Comparison of ENCODE assay signal across 8 cellular contexts in the genomic region with DNA sequence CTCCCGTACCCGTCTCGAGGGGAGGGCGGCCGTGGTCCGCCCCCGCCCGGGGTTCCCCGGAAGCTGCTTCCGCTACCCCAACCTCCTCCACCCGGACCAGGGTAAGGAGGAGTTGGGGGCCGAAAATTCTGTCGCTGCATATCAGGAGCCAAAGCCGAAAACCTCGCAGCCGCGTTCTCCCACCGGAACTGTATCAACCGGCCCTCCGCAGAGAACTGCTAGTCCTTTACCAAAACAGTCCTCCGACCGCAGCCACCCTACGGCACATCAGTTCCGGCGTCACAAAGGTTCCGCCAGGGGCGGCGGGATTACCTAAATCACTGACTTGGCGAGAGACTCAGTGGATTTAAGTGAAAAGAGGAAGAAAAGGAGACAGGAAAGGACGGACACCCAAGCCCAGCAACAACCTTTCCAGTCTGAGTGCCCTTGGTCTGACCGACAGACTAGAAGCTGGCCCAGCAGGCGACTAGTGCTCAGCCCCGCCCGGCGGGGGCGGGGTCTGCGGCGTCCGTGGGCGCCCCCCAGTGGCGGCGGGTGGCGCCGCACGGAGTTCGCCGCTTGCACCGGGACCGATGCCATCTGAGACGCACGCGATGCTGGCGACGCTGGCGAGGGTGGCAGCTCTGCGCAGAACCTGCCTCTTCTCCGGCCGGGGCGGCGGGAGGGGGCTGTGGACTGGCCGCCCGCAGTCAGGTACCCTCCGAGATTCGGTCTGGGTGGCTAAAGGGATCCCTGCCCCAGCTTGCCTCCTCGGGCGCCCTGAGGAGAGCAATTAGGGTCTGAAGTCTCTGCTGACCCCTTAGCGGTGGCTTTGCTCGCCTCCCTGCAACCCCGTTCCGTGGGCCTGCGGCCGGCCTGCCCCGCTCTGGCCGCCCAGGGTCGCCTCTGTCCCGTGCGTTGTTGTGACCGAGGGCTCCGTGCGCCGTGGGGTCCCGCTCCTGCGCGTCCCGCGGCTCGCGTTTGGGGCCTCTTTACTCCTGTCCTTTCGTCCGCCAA. TPM values are rescaled to one million over a fixed set of nuclear protein-coding genes. Genes with fewer than 3 reads are reported as not detected.
A peak's percentile ranks its signal among the peaks of the same experiment; 100 is the strongest.
DNase-seq lines count a peak whose midpoint lies in the region; ATAC-seq and TF ChIP-seq lines count a peak whose summit lies in the region.

A gene (minus strand): TSS at position 195 of the 996 bp plus-strand sequence. CDS start 55 bp downstream, at position 140.
A gene (plus strand): TSS at position 578 of the 996 bp plus-strand sequence.

- peaks cover 20% of the 10 kb centered on the region for H3K36me3 Mint-ChIP-seq in activated T-helper 17 cell treated with anti-CD3 and anti-CD28 coated beads, Interleukin-2, amount 50 U/mL, for 72 hours (ENCODE audit: low read depth)
- no peaks in the 10 kb centered on the region for H3K36me3 Mint-ChIP-seq in natural killer cell

- no peaks in the 10 kb centered on the region for H3K36me3 ChIP-seq in GM23248 (ENCODE audit: low read depth)
- H3K36me3 ChIP-seq in Karpas-422 (ENCODE audit: insufficient read depth, low read length) = peaks cover 15% of the 10 kb centered on the region; the same call in 1 of the 2 replicates

- H3K27ac ChIP-seq in GM23248 (peak within 1 kb of the TSS; percentile 81), Karpas-422 (ENCODE audit: low read length) (peak within 1 kb of the TSS; percentile 86)

- H3F3A ChIP-seq in GM23248 (ENCODE audit: insufficient read depth) = no peaks in the 10 kb centered on the region

- no peaks in the 10 kb centered on the region for H3K27me3 ChIP-seq in GM23248 (replicated peaks; ENCODE audit: insufficient read depth)
- H3K27me3 ChIP-seq in Karpas-422 (ENCODE audit: low read length) = no peaks in the 10 kb centered on the region

- TF ChIP-seq CTCF in natural killer cell (IDR thresholded peaks at IDR 0.05) = peak; percentile 94

- no peaks in the 10 kb centered on the region for H3K27me3 Mint-ChIP-seq in activated T-helper 17 cell treated with anti-CD3 and anti-CD28 coated beads, Interleukin-2, amount 50 U/mL, for 72 hours
- H3K27me3 Mint-ChIP-seq in natural killer cell (ENCODE audit: low read depth in 2 of 2) = peaks cover 13 to 15% of the 10 kb centered on the region in 2 donors

- peaks cover 13% of the 10 kb centered on the region for H3K4me1 Mint-ChIP-seq in activated T-helper 17 cell treated with anti-CD3 and anti-CD28 coated beads, Interleukin-2, amount 50 U/mL, for 72 hours
- peaks cover 22 to 23% of the 10 kb centered on the region in 2 donors for H3K4me1 Mint-ChIP-seq in natural killer cell

- H3K4me1 ChIP-seq in GM23248 (ENCODE audit: insufficient read depth) = peaks cover 14% of the 10 kb centered on the region
- H3K4me1 ChIP-seq in Karpas-422 (ENCODE audit: low read length) = peaks cover 18% of the 10 kb centered on the region

- intact Hi-C loops in natural killer cell (cut with micrococcal nuclease) = loop anchor here (1.0 kb wide), 3 partner anchors 185 to 401 kb away; no protein-coding TSS in a partner anchor

- WGBS in GM23248 (ENCODE audit: low coverage in 1 of 2, low lambda C conversion rate in 2 of 2, missing lambda C conversion rate in 2 of 2), 2 experiments = 1% methylated on average over 81 to 87 of the region's 90 CpGs

- H3K4me3 Mint-ChIP-seq in activated T-helper 17 cell treated with anti-CD3 and anti-CD28 coated beads, Interleukin-2, amount 50 U/mL, for 72 hours = peak within 1 kb of the TSS; percentile 86
- H3K4me3 Mint-ChIP-seq in natural killer cell = peak within 1 kb of the TSS; percentile 93

- no peaks in the 10 kb centered on the region for H3K9me2 ChIP-seq in GM23248 (ENCODE audit: insufficient read depth)
- no peaks in the 10 kb centered on the region for H3K9me2 ChIP-seq in Karpas-422 (replicated peaks; ENCODE audit: insufficient read depth, low read length)

- peak within 1 kb of the TSS; percentile 97 for H3K4me3 ChIP-seq in GM23248
- peak within 1 kb of the TSS; percentile 98 for H3K4me3 ChIP-seq in Karpas-422 (ENCODE audit: low read length)

- H3K79me2 ChIP-seq in GM23248 (ENCODE audit: insufficient read depth) (peaks cover 45% of the 10 kb centered on the region), Karpas-422 (ENCODE audit: low read length) (peaks cover 46% of the 10 kb centered on the region)

- H4K20me1 ChIP-seq in GM23248 (ENCODE audit: insufficient read depth) (no peaks in the 10 kb centered on the region), Karpas-422 (ENCODE audit: insufficient read depth, low read depth, low read length) (no peaks in the 10 kb centered on the region)

- peak within 1 kb of the TSS; percentile 98 for H2AFZ ChIP-seq in GM23248
- peak within 1 kb of the TSS; percentile 100 for H2AFZ ChIP-seq in Karpas-422 (ENCODE audit: low read length)

- ATAC-seq in activated T-helper 17 cell treated with anti-CD3 and anti-CD28 coated beads, Interleukin-2, amount 50 U/mL, for 72 hours (replicated peaks) = peak; percentile 91
- peak; percentile 90 to 96 (median 90) for ATAC-seq in natural killer cell

- peak within 1 kb of the TSS; percentile 92 for H3K27ac Mint-ChIP-seq in activated T-helper 17 cell treated with anti-CD3 and anti-CD28 coated beads, Interleukin-2, amount 50 U/mL, for 72 hours
- H3K27ac Mint-ChIP-seq in natural killer cell = peak within 1 kb of the TSS; percentile 90

- H3K9ac ChIP-seq in GM23248 (peak within 1 kb of the TSS; percentile 96), Karpas-422 (ENCODE audit: low read length) (peak within 1 kb of the TSS; percentile 97)

- H3K4me2 ChIP-seq in GM23248 (ENCODE audit: unreplicated experiment) = peak within 1 kb of the TSS; percentile 98
- H3K4me2 ChIP-seq in Karpas-422 (ENCODE audit: low read depth, low read length, poor library complexity, severe bottlenecking) = peak within 1 kb of the TSS; percentile 97

- in situ Hi-C loops in GM23248 (cut with MboI) = no loop called here

- DNase-seq in EL (peak; percentile 84), GM23248 (peak; percentile 91), Karpas-422 (peak; percentile 94), RKO (ENCODE audit: low spot score) (peak; percentile 65), fibroblast of peridontal ligament (ENCODE audit: extremely low read depth) (peak; percentile 92), natural killer cell (peak; percentile 87)
- DNase-seq in stimulated activated naive CD4-positive, alpha-beta T cell (lab: John Stamatoyannopoulos, UW) = peak; percentile 78 to 97 (median 89)

- H3K9me3 Mint-ChIP-seq in activated T-helper 17 cell treated with anti-CD3 and anti-CD28 coated beads, Interleukin-2, amount 50 U/mL, for 72 hours = no peaks in the 10 kb centered on the region
- H3K9me3 Mint-ChIP-seq in natural killer cell = no peaks in the 10 kb centered on the region

- H3K9me3 ChIP-seq in GM23248 (ENCODE audit: low read depth) = no peaks in the 10 kb centered on the region
- H3K9me3 ChIP-seq in Karpas-422 (ENCODE audit: low read length) = no peaks in the 10 kb centered on the region

RNA-seq across cellular contexts. Expression of the first gene that starts in this region (rescaled TPM):
- 19.2 and 44.6 TPM in 2 replicates for total RNA-seq in GM23248 (2014; rRNA removed; shearing (Covaris generic))
- polyA plus RNA-seq in GM23248 (2016; fragmentation: Nextera tagmentation; extraction: Ambion mirVana) = 51.5 and 58.2 TPM in 2 replicates
- 30.7 and 56.3 TPM in 2 replicates for total RNA-seq in Karpas-422 (2014; rRNA removed; shearing (Covaris generic); ENCODE audit: low replicate concordance)
- 10 to 100 TPM; 27.6 to 36.5 TPM for total RNA-seq in activated T-helper 17 cell treated with anti-CD3 and anti-CD28 coated beads, Interleukin-2, amount 50 U/mL, for 72 hours
- 10 to 100 TPM; 16.0 to 26.9 (median 17.1) TPM for total RNA-seq in natural killer cell

RNA-seq across cellular contexts. Expression of the second gene that starts in this region (rescaled TPM):
- total RNA-seq in GM23248 (2014; rRNA removed; shearing (Covaris generic)) = 2.2 and 3.7 TPM in 2 replicates
- polyA plus RNA-seq in GM23248 (2016; fragmentation: Nextera tagmentation; extraction: Ambion mirVana) = 7.1 and 8.9 TPM in 2 replicates
- total RNA-seq in Karpas-422 (2014; rRNA removed; shearing (Covaris generic); ENCODE audit: low replicate concordance) = 0.14 and 0.48 TPM in 2 replicates
- under 1 TPM; 0.66 to 0.80 TPM for total RNA-seq in activated T-helper 17 cell treated with anti-CD3 and anti-CD28 coated beads, Interleukin-2, amount 50 U/mL, for 72 hours
- total RNA-seq in natural killer cell = under 1 TPM in 2 of 3 donors, not detected in 1; 0.40 to 0.59 TPM

Comparison
In these comparisons a context has a peak if more than half of its experiments do, and no peak if none do; other contexts are left out.
1. Peak in every context shown above with its lines: DNase-seq, ATAC-seq, H3K4me3 ChIP-seq and H3K27ac ChIP-seq.